8 cellular contexts compared by ENCODE assay signal in the genomic region with DNA sequence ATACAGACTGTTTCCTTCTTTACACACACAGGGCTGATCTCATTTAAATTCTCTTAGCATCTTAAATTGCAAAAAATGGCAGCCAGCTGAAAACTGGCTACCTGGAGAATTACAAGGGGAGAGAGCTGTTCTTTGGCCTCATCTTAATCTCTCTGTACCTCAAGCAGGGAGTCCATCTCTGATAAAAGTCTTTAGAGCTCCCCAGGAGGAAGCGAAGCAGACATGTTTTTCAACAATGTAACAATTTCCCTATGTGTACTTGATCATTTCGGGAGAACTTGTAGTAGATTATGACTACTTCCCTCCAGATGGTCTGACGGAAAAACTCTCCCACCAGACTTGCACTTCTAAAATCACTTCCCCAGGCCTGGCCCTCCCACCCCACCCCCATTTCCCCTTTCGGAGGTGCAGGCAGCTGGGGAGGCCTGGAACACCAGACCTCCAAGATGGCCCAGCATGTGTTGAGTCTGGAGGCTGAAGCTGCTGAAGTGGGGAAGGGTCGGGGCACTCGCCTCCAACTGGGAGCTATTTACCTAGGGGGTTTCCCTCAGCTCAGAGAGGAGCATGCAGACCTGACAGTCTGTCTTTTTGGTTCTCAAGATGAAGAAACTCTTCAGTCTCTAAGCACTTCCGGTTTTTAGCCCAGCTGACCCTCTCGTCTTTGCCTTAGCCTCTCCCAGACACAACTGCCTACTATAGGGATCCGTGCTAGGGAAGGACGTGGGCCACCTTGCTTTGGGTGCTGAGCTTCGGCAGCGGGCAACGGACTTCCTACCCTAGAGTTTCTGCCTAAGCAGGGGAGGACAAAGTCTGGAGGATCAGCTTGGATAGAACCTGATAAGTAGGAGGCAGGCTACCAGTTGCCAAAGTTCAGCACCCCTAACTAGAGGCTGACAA.
A peak's percentile ranks its signal among the peaks of the same experiment; 100 is the strongest.
DNase-seq lines count a peak whose midpoint lies in the region; TF ChIP-seq lines count a peak whose summit lies in the region.

No MANE protein-coding gene starts in this region.

- no peaks in the 10 kb centered on the region for H3K36me3 ChIP-seq in Caco-2 (ENCODE audit: control insufficient read depth, insufficient read depth, low read length)
- no peaks in the 10 kb centered on the region for H3K36me3 ChIP-seq in parathyroid adenoma (ENCODE audit: control insufficient read depth, insufficient read depth, low read length)
- H3K36me3 ChIP-seq in brain microvascular endothelial cell (replicated peaks) = no peaks in the 10 kb centered on the region

- BruUV-seq in Caco-2 (replicated peaks; lab: Mats Ljungman, UMichigan) = no TSS peak

- CTCF ChIA-PET in Caco-2 (lab: Charles Lee) = no interaction called here

- peak overlapping the region; percentile 77 for H3K4me3 Mint-ChIP-seq in Caco-2 (ENCODE audit: unreplicated experiment)

- H3K27me3 ChIP-seq in Caco-2 (replicated peaks; ENCODE audit: control insufficient read depth, insufficient read depth, low read length) (no peaks in the 10 kb centered on the region), parathyroid adenoma (ENCODE audit: control insufficient read depth, insufficient read depth, low read length) (no peaks in the 10 kb centered on the region), brain microvascular endothelial cell (replicated peaks) (no peaks in the 10 kb centered on the region)

- H3K9me3 ChIP-seq in Caco-2 (no peaks in the 10 kb centered on the region), parathyroid adenoma (ENCODE audit: control insufficient read depth, low read length) (no peaks in the 10 kb centered on the region)

- DNase-seq in Caco-2 = no peak
- DNase-seq in NOMO-1 (lab: John Stamatoyannopoulos, UW; ENCODE audit: unreplicated experiment in 2 of 2) = peak; percentile 76 to 86
- DNase-seq in NCI-H1436 treated with DMSO at 0.1 percent for 48 hours (lab: John Stamatoyannopoulos, UW) = no peak
- DNase-seq in brain microvascular endothelial cell = no peak
- no peak for DNase-seq in inferior parietal cortex (ENCODE audit: extremely low spot score)
- DNase-seq in DMS114 treated with DMSO at 0.1 percent for 48 hours (lab: John Stamatoyannopoulos, UW; ENCODE audit: unreplicated experiment) = no peak

- in situ Hi-C loops in brain microvascular endothelial cell (cut with HindIII; ENCODE audit: low pct_ligation_motif_present, low sequenced_read_pairs) = no loop called here

- peaks cover 22% of the 10 kb centered on the region for H3K36me3 Mint-ChIP-seq in Caco-2 (ENCODE audit: insufficient read depth, unreplicated experiment)

- H3K9ac ChIP-seq in parathyroid adenoma = no peak overlapping the region

- peak overlapping the region; percentile 89 for H3K27ac Mint-ChIP-seq in Caco-2 (ENCODE audit: unreplicated experiment)

- peak overlapping the region; percentile 89 for H3K27ac ChIP-seq in cingulate gyrus (ENCODE audit: low read depth, low read length)
- peak overlapping the region; percentile 93 for H3K27ac ChIP-seq in parathyroid adenoma
- no peak overlapping the region for H3K27ac ChIP-seq in brain microvascular endothelial cell

- POLR2A ChIA-PET in Caco-2 (lab: Charles Lee) = interaction anchor here (2.9 kb wide), 1 partner anchor 164 kb away, joined by 23 read pairs; a partner anchor contains a TSS

- intact Hi-C loops in Caco-2 (cut with micrococcal nuclease; ENCODE audit: unreplicated experiment) = loop anchor here (2.0 to 10.0 kb wide), 2 partner anchors 312 to 1024 kb away; no protein-coding TSS in a partner anchor

- H3K4me3 ChIP-seq in Caco-2 (ENCODE audit: low read depth, low read length) (no peak overlapping the region), parathyroid adenoma (ENCODE audit: low read depth, low read length) (peak overlapping the region; percentile 50), brain microvascular endothelial cell (ENCODE audit: low read depth, low read length) (no peak overlapping the region)

- H3K9me3 Mint-ChIP-seq in Caco-2 (ENCODE audit: unreplicated experiment) = no peaks in the 10 kb centered on the region

- no peak for TF ChIP-seq CTCF in Caco-2 (IDR thresholded peaks at IDR 0.05; ENCODE audit: insufficient read depth in 1 of 2, low read depth in 1 of 2, low read length in 1 of 2, severe bottlenecking in 1 of 2, unreplicated experiment in 1 of 2)
- TF ChIP-seq CTCF in parathyroid adenoma (IDR thresholded peaks at IDR 0.05) = no peak
- no peak for TF ChIP-seq CTCF in brain microvascular endothelial cell (IDR thresholded peaks at IDR 0.05; ENCODE audit: low read depth, low read length, missing control alignments)

- no peaks in the 10 kb centered on the region for H3K27me3 Mint-ChIP-seq in Caco-2 (ENCODE audit: insufficient read depth, unreplicated experiment)

- peaks cover 37% of the 10 kb centered on the region for H3K4me1 Mint-ChIP-seq in Caco-2 (ENCODE audit: low read depth, unreplicated experiment)

- H3K79me2 ChIP-seq in parathyroid adenoma = no peaks in the 10 kb centered on the region

- H2AFZ ChIP-seq in parathyroid adenoma = peak overlapping the region; percentile 68

- H3K4me2 ChIP-seq in parathyroid adenoma (ENCODE audit: low read length) = peak overlapping the region; percentile 79

- H3K4me1 ChIP-seq in Caco-2 (peaks cover 39% of the 10 kb centered on the region), parathyroid adenoma (peaks cover 35% of the 10 kb centered on the region)

Comparison
In these comparisons a context has a peak if more than half of its experiments do, and no peak if none do; other contexts are left out.
1. DNase-seq: peak in NOMO-1 (2 of 2); none in Caco-2 (0 of 2), NCI-H1436 treated with DMSO at 0.1 percent for 48 hours (single experiment), brain microvascular endothelial cell (single experiment), inferior parietal cortex (single experiment) and DMS114 treated with DMSO at 0.1 percent for 48 hours (single experiment).